18 cellular contexts compared by ENCODE assay signal in the genomic region with DNA sequence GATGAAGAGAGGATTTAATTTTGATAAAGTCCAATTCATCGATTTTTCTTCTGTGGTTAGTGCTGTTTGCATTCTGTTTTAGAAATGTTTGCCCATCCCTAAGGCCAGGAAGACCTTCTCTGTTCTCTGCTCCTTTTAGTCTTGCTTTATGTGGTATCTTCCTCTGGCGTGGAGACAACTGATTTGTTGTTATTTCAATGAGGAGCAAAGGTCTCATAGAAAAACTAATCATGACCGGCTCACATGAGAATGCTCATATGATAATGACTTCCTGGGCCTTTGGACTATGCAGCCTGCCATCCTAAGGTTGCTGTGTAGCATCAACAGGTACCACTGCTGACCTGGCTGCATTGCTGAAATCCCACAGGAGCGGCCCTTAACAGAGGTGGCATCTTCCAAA. TPM values are rescaled to one million over a fixed set of nuclear protein-coding genes. Genes with fewer than 3 reads are reported as not detected.
DNase-seq lines count a peak whose midpoint lies in the region; ATAC-seq and TF ChIP-seq lines count a peak whose summit lies in the region.
"Had no signal": no experiment of that assay in that cellular context is flagged by ENCODE, and none has a peak within 500 bp of the region (broad histone marks: within the 10 kb centered on the region; RNA-seq: fewer than 3 reads in every experiment).

No MANE protein-coding gene starts in this region.

- H3K27me3 ChIP-seq in Peyer's patch = no peaks in the 10 kb centered on the region
- no peaks in the 10 kb centered on the region for H3K27me3 ChIP-seq in lower lobe of right lung (ENCODE audit: low read depth)

- H3K4me1 ChIP-seq in Peyer's patch (peaks cover 0 to 34% (median 4%) of the 10 kb centered on the region in 4 donors), mucosa of descending colon (ENCODE audit: low read depth) (peaks cover 7% of the 10 kb centered on the region), lower lobe of right lung (peaks cover 44% of the 10 kb centered on the region)

- TF ChIP-seq POLR2A in Peyer's patch (IDR thresholded peaks at IDR 0.05) (peak in 1 of 2 donors; percentile 9), GM18505 (IDR thresholded peaks at IDR 0.05; ENCODE audit: borderline replicate concordance, extremely low read depth, insufficient read depth, insufficient read length) (no peak)

- intact Hi-C loops in mucosa of descending colon (cut with DNase I, micrococcal nuclease) = no loop called here
- intact Hi-C loops in lower lobe of right lung (cut with DNase I) = no loop called here

- no peak for TF ChIP-seq CTCF in Peyer's patch (IDR thresholded peaks at IDR 0.05)
- TF ChIP-seq CTCF in mucosa of descending colon (IDR thresholded peaks at IDR 0.05) = no peak
- TF ChIP-seq CTCF in lower lobe of right lung (IDR thresholded peaks at IDR 0.05) = no peak

- no peaks in the 10 kb centered on the region for H3K9me3 ChIP-seq in Peyer's patch
- no peaks in the 10 kb centered on the region for H3K9me3 ChIP-seq in mucosa of descending colon
- H3K9me3 ChIP-seq in lower lobe of right lung = no peaks in the 10 kb centered on the region
- H3K9me3 ChIP-seq: BLaER1 treated with 17β-estradiol and CSF1 and Interleukin-3, amounts not matched to agents 10 nM and 100 nM had no signal

- H3K4me3 ChIP-seq in Peyer's patch (no peak overlapping the region), mucosa of descending colon (no peak overlapping the region), lower lobe of right lung (no peak overlapping the region)
- H3K4me3 ChIP-seq: BLaER1 treated with 17β-estradiol and CSF1 and Interleukin-3, amounts not matched to agents 10 nM and 100 nM; GM23248 had no signal

- peak; percentile 62 for DNase-seq in NCI-H146 (lab: John Stamatoyannopoulos, UW)
- DNase-seq in Peyer's patch = peak in 2 of 3 donors; percentile 44 to 69
- DNase-seq in left lobe of liver (ENCODE audit: low spot score) = no peak
- DNase-seq in mucosa of descending colon = no peak
- DNase-seq in lower lobe of right lung = no peak
- no peak for DNase-seq in NCI-H82 (lab: John Stamatoyannopoulos, UW)
- no peak for DNase-seq in activated CD4-positive, alpha-beta T cell treated with anti-CD3 and anti-CD28 coated beads, Interleukin-2, amount 50 U/mL, for 4 hours
- DNase-seq: ACHN; Calu3; CD4-positive, CD25-positive, alpha-beta regulatory T cell; DMS 273 treated with DMSO at 0.1 percent for 48 hours; GM23248 had no signal

- H3K27ac ChIP-seq in Peyer's patch (peak overlapping the region in 2 of 4 donors; percentile 6 to 68), lower lobe of right lung (no peak overlapping the region)
- H3K27ac ChIP-seq: BLaER1 treated with 17β-estradiol and CSF1 and Interleukin-3, amounts not matched to agents 10 nM and 100 nM; GM23248 had no signal

- H3K36me3 ChIP-seq in Peyer's patch (no peaks in the 10 kb centered on the region), mucosa of descending colon (ENCODE audit: low read depth) (no peaks in the 10 kb centered on the region), lower lobe of right lung (no peaks in the 10 kb centered on the region)
- H3K36me3 ChIP-seq: BLaER1 treated with 17β-estradiol and CSF1 and Interleukin-3, amounts not matched to agents 10 nM and 100 nM had no signal

- ATAC-seq in left lobe of liver (peak; percentile 77), mucosa of descending colon (peak; percentile 44), lower lobe of right lung (no peak), GM18505 (IDR thresholded peaks at IDR 0.05; ENCODE audit: unreplicated experiment) (no peak)
- ATAC-seq: HCT116 had no signal

RNA-seq across cellular contexts. Expression of a gene that starts 19.8 kb away (rescaled TPM):
- not detected for total RNA-seq in Peyer's patch
- total RNA-seq in left lobe of liver = 2.0 TPM
- total RNA-seq in mucosa of descending colon = not detected
- total RNA-seq in lower lobe of right lung = 3,364 TPM
- total RNA-seq: A172; Calu3; CD4-positive, CD25-positive, alpha-beta regulatory T cell; Daoy; GM23248; HT1080 had no signal

Comparison
In these comparisons a context has a peak if more than half of its experiments do, and no peak if none do; other contexts are left out.
1. DNase-seq: peak in NCI-H146 (single experiment) and Peyer's patch (2 of 3); none in left lobe of liver (single experiment), mucosa of descending colon (0 of 3), lower lobe of right lung (single experiment), NCI-H82 (single experiment) and activated CD4-positive, alpha-beta T cell treated with anti-CD3 and anti-CD28 coated beads, Interleukin-2, amount 50 U/mL, for 4 hours (0 of 2).
2. ATAC-seq: peak in left lobe of liver (single experiment) and mucosa of descending colon (single experiment); none in lower lobe of right lung (0 of 2) and GM18505 (single experiment).
3. RNA of a gene that starts 19.8 kb away (total RNA-seq): 3,364 TPM in lower lobe of right lung (single experiment); 2.0 TPM in left lobe of liver (single experiment), not detected in Peyer's patch and not detected in mucosa of descending colon; every median in the first group is over 1,000 times any median in the second.